18 cellular contexts compared by ENCODE assay signal in the genomic region with DNA sequence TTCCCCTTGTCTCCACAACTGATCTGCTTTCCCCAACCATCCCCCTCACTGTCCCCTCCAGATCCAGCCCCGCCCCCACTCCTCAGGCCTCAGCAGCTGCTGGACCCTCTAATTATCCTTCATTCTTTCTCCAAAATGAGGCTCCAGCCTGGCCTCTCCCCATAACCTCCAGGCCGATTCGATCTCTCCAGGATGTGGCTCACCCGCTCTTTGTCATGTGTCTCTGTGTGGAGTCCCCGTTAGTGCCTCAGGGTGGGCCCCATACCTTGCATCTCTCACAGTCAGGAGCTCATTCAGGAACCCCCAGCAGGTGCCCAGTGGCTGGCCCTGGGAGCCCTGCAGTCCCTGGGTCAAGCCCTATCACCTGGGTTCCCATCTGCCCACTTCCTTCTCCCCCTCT. TPM values are rescaled to one million over a fixed set of nuclear protein-coding genes. Genes with fewer than 3 reads are reported as not detected.
DNase-seq lines count a peak whose midpoint lies in the region; ATAC-seq and TF ChIP-seq lines count a peak whose summit lies in the region.
"Had no signal": no experiment of that assay in that cellular context is flagged by ENCODE, and none has a peak within 500 bp of the region (broad histone marks: within the 10 kb centered on the region; RNA-seq: fewer than 3 reads in every experiment).

No MANE protein-coding gene starts in this region.

- H3K27ac Mint-ChIP-seq in activated CD8-positive, alpha-beta T cell treated with anti-CD3 and anti-CD28 coated beads, Interleukin-2, amount 10 ng/mL, durations not matched to agents 7 days and 5 days = peak overlapping the region; percentile 88
- H3K27ac Mint-ChIP-seq in endodermal cell = no peak overlapping the region
- H3K27ac Mint-ChIP-seq: mesothelial cell of epicardium, neural progenitor cell had no signal

- no peaks in the 10 kb centered on the region for H3K27me3 ChIP-seq in left ventricle myocardium inferior (ENCODE audit: low read depth)
- H3K27me3 ChIP-seq in endodermal cell (ENCODE audit: control insufficient read depth, insufficient read depth, low read length, poor library complexity, severe bottlenecking) = no peaks in the 10 kb centered on the region
- H3K27me3 ChIP-seq: neural progenitor cell, SJSA1, transverse colon had no signal

- POLR2A ChIA-PET in activated CD8-positive, alpha-beta T cell treated with anti-CD3 and anti-CD28 coated beads, Interleukin-2, amount 10 ng/mL, durations not matched to agents 7 days and 5 days (lab: Charles Lee) = interaction anchor here (0.5 to 1.4 kb wide), 2 partner anchors 14 to 54 kb away, joined by 3 to 5 read pairs; a partner anchor contains a TSS
- POLR2A ChIA-PET in RWPE1 (lab: Yijun Ruan, JAX; ENCODE audit: low non-redundant PET) = no interaction called here

- H3K27me3 Mint-ChIP-seq in activated CD8-positive, alpha-beta T cell treated with anti-CD3 and anti-CD28 coated beads, Interleukin-2, amount 10 ng/mL, durations not matched to agents 7 days and 5 days (ENCODE audit: low read depth) = no peaks in the 10 kb centered on the region
- no peaks in the 10 kb centered on the region for H3K27me3 Mint-ChIP-seq in endodermal cell (ENCODE audit: insufficient read depth)

- peaks cover 5% of the 10 kb centered on the region for H3K36me3 Mint-ChIP-seq in activated CD8-positive, alpha-beta T cell treated with anti-CD3 and anti-CD28 coated beads, Interleukin-2, amount 10 ng/mL, durations not matched to agents 7 days and 5 days (ENCODE audit: low read depth)
- H3K36me3 Mint-ChIP-seq in endodermal cell (ENCODE audit: low read depth) = no peaks in the 10 kb centered on the region

- H3K4me3 Mint-ChIP-seq in activated CD8-positive, alpha-beta T cell treated with anti-CD3 and anti-CD28 coated beads, Interleukin-2, amount 10 ng/mL, durations not matched to agents 7 days and 5 days = peak overlapping the region; percentile 27
- H3K4me3 Mint-ChIP-seq in endodermal cell = no peak overlapping the region
- H3K4me3 Mint-ChIP-seq: mesothelial cell of epicardium, neural progenitor cell had no signal

- H3K9me3 ChIP-seq in left ventricle myocardium inferior (replicated peaks) (no peaks in the 10 kb centered on the region), endodermal cell (ENCODE audit: control insufficient read depth, low read length) (no peaks in the 10 kb centered on the region)
- H3K9me3 ChIP-seq: SJSA1, transverse colon had no signal

- no peaks in the 10 kb centered on the region for H3K9me3 Mint-ChIP-seq in activated CD8-positive, alpha-beta T cell treated with anti-CD3 and anti-CD28 coated beads, Interleukin-2, amount 10 ng/mL, durations not matched to agents 7 days and 5 days (ENCODE audit: insufficient read depth)
- no peaks in the 10 kb centered on the region for H3K9me3 Mint-ChIP-seq in endodermal cell
- H3K9me3 Mint-ChIP-seq: mesothelial cell of epicardium, neural progenitor cell had no signal

- 60 to 74% methylated on average over 1 to 5 of the region's 5 CpGs for WGBS in endodermal cell (ENCODE audit: insufficient coverage in 1 of 2, insufficient read length in 1 of 2), 2 experiments

- H3K4me1 Mint-ChIP-seq in activated CD8-positive, alpha-beta T cell treated with anti-CD3 and anti-CD28 coated beads, Interleukin-2, amount 10 ng/mL, durations not matched to agents 7 days and 5 days (ENCODE audit: low read depth) = peaks cover 40% of the 10 kb centered on the region
- peaks cover 5% of the 10 kb centered on the region for H3K4me1 Mint-ChIP-seq in endodermal cell

- H3K9ac ChIP-seq in endodermal cell (ENCODE audit: extremely low read depth, low read length, poor library complexity, severe bottlenecking) = no peak overlapping the region
- H3K9ac ChIP-seq: neural progenitor cell had no signal

- intact Hi-C loops in left ventricle myocardium inferior (cut with micrococcal nuclease) = no loop called here
- intact Hi-C loops in left cardiac atrium (cut with DNase I) = no loop called here

- TF ChIP-seq CTCF in left ventricle myocardium inferior (IDR thresholded peaks at IDR 0.05; ENCODE audit: borderline replicate concordance) = no peak
- no peak for TF ChIP-seq CTCF in RWPE1 (conservative IDR thresholded peaks at IDR 0.05; ENCODE audit: low read depth)
- TF ChIP-seq CTCF in endodermal cell (conservative IDR thresholded peaks at IDR 0.05) = no peak

- H3K4me1 ChIP-seq in left ventricle myocardium inferior (peaks cover 8% of the 10 kb centered on the region), endodermal cell (ENCODE audit: control insufficient read depth, insufficient read depth, low read length) (no peaks in the 10 kb centered on the region)
- H3K4me1 ChIP-seq: SJSA1 had no signal

- peak overlapping the region; percentile 34 for H3K4me3 ChIP-seq in left ventricle myocardium inferior
- H3K4me3 ChIP-seq in endodermal cell (ENCODE audit: low read length) = no peak overlapping the region
- H3K4me3 ChIP-seq: neural progenitor cell, SJSA1, transverse colon had no signal

- CTCF ChIA-PET in activated CD8-positive, alpha-beta T cell treated with anti-CD3 and anti-CD28 coated beads, Interleukin-2, amount 10 ng/mL, durations not matched to agents 7 days and 5 days (lab: Charles Lee) = interaction anchor here (0.9 to 3.4 kb wide), 3 partner anchors 10 to 32 kb away, joined by 3 to 17 read pairs (median 6); no protein-coding TSS in a partner anchor
- CTCF ChIA-PET in RWPE1 (lab: Yijun Ruan, JAX) = interaction anchor here (0.9 kb wide), 1 partner anchor 33 kb away, joined by 3 read pairs; no protein-coding TSS in a partner anchor

- no peaks in the 10 kb centered on the region for H3K36me3 ChIP-seq in left ventricle myocardium inferior
- H3K36me3 ChIP-seq in endodermal cell (ENCODE audit: control insufficient read depth, insufficient read depth, low read length) = no peaks in the 10 kb centered on the region
- H3K36me3 ChIP-seq: neural progenitor cell, SJSA1, transverse colon had no signal

- H3K27ac ChIP-seq in left ventricle myocardium inferior (replicated peaks) = no peak overlapping the region
- H3K27ac ChIP-seq in RWPE1 = no peak overlapping the region
- H3K27ac ChIP-seq in endodermal cell (ENCODE audit: low read depth, low read length) = no peak overlapping the region
- H3K27ac ChIP-seq: neural progenitor cell, SJSA1, transverse colon had no signal

- DNase-seq in left ventricle myocardium inferior = no peak
- no peak for DNase-seq in left cardiac atrium
- DNase-seq in activated CD8-positive, alpha-beta T cell treated with anti-CD3 and anti-CD28 coated beads, Interleukin-2, amount 10 ng/mL, durations not matched to agents 7 days and 5 days = peak; percentile 60
- DNase-seq in mesenteric fat pad (ENCODE audit: low spot score) = peak; percentile 55
- no peak for DNase-seq in RWPE1 (ENCODE audit: low spot score)
- no peak for DNase-seq in endodermal cell
- no peak for DNase-seq in kidney glomerular epithelial cell (lab: John Stamatoyannopoulos, UW)
- DNase-seq: activated gamma-delta T cell, aorta, EL, HCEC 1CT, Kasumi-1, NCI-H1092 treated with DMSO at 0.1 percent for 48 hours, transverse colon had no signal

- ATAC-seq in left cardiac atrium (no peak), HG03159 (IDR thresholded peaks at IDR 0.05; ENCODE audit: unreplicated experiment) (no peak)
- ATAC-seq in activated CD8-positive, alpha-beta T cell treated with anti-CD3 and anti-CD28 coated beads, Interleukin-2, amount 10 ng/mL, durations not matched to agents 7 days and 5 days = peak; percentile 72

RNA-seq across cellular contexts. Expression of a gene that starts 1.3 kb away (rescaled TPM):
- total RNA-seq in left ventricle myocardium inferior (2.0 TPM), left cardiac atrium (1 to 10 TPM; 3.7 to 6.5 TPM), mesenteric fat pad (14.5 TPM), endodermal cell (10 to 100 TPM in 1 of 2 donors, 1 to 10 TPM in 1; 2.1 to 12.8 TPM)
- 10 to 100 TPM in 1 of 2 experiments, 1 to 10 TPM in 1; 8.1 to 11.5 TPM for total RNA-seq in activated CD8-positive, alpha-beta T cell treated with anti-CD3 and anti-CD28 coated beads, Interleukin-2, amount 10 ng/mL, durations not matched to agents 7 days and 5 days
- polyA plus RNA-seq in endodermal cell (2013, experiment 1 of 2) = 11.0 TPM
- polyA plus RNA-seq in endodermal cell (2013, experiment 2 of 2) = 8.7 TPM

RNA-seq across cellular contexts. Expression of a gene that starts 16.7 kb away (rescaled TPM):
- 10.6 TPM for total RNA-seq in left ventricle myocardium inferior
- total RNA-seq in left cardiac atrium = 10 to 100 TPM; 11.6 to 12.5 TPM
- 10 to 100 TPM; 75.7 to 77.2 TPM for total RNA-seq in activated CD8-positive, alpha-beta T cell treated with anti-CD3 and anti-CD28 coated beads, Interleukin-2, amount 10 ng/mL, durations not matched to agents 7 days and 5 days
- total RNA-seq in mesenteric fat pad = 32.1 TPM
- 10 to 100 TPM; 51.9 to 84.4 TPM for total RNA-seq in endodermal cell
- 34.1 TPM for polyA plus RNA-seq in endodermal cell (2013, experiment 1 of 2)
- 29.7 TPM for polyA plus RNA-seq in endodermal cell (2013, experiment 2 of 2)

RNA-seq across cellular contexts. Expression of a gene that starts 53.9 kb away (rescaled TPM):
- total RNA-seq in left ventricle myocardium inferior = 4.6 TPM
- 1 to 10 TPM; 3.6 to 4.9 TPM for total RNA-seq in left cardiac atrium
- total RNA-seq in activated CD8-positive, alpha-beta T cell treated with anti-CD3 and anti-CD28 coated beads, Interleukin-2, amount 10 ng/mL, durations not matched to agents 7 days and 5 days = 1 to 10 TPM; 2.6 to 2.8 TPM
- total RNA-seq in mesenteric fat pad = 3.2 TPM
- total RNA-seq in endodermal cell = 1 to 10 TPM; 1.9 to 2.3 TPM
- 2.0 TPM for polyA plus RNA-seq in endodermal cell (2013, experiment 1 of 2)
- 2.4 TPM for polyA plus RNA-seq in endodermal cell (2013, experiment 2 of 2)

RNA-seq across cellular contexts. Expression of a gene that starts 55.0 kb away (rescaled TPM):
- total RNA-seq in left ventricle myocardium inferior = 23.6 TPM
- total RNA-seq in left cardiac atrium = 10 to 100 TPM; 20.9 to 23.9 TPM
- 10 to 100 TPM; 40.4 to 45.4 TPM for total RNA-seq in activated CD8-positive, alpha-beta T cell treated with anti-CD3 and anti-CD28 coated beads, Interleukin-2, amount 10 ng/mL, durations not matched to agents 7 days and 5 days
- 25.9 TPM for total RNA-seq in mesenteric fat pad
- total RNA-seq in endodermal cell = 10 to 100 TPM; 32.9 to 48.0 TPM
- 37.6 TPM for polyA plus RNA-seq in endodermal cell (2013, experiment 1 of 2)
- 34.8 TPM for polyA plus RNA-seq in endodermal cell (2013, experiment 2 of 2)

Comparison
In these comparisons a context has a peak if more than half of its experiments do, and no peak if none do; other contexts are left out.
1. DNase-seq: peak in activated CD8-positive, alpha-beta T cell treated with anti-CD3 and anti-CD28 coated beads, Interleukin-2, amount 10 ng/mL, durations not matched to agents 7 days and 5 days (single experiment) and mesenteric fat pad (single experiment); none in left ventricle myocardium inferior (single experiment), left cardiac atrium (single experiment), RWPE1 (single experiment), endodermal cell (single experiment) and kidney glomerular epithelial cell (single experiment).